Comparison of ENCODE assay signal across 21 cellular contexts in the genomic region with DNA sequence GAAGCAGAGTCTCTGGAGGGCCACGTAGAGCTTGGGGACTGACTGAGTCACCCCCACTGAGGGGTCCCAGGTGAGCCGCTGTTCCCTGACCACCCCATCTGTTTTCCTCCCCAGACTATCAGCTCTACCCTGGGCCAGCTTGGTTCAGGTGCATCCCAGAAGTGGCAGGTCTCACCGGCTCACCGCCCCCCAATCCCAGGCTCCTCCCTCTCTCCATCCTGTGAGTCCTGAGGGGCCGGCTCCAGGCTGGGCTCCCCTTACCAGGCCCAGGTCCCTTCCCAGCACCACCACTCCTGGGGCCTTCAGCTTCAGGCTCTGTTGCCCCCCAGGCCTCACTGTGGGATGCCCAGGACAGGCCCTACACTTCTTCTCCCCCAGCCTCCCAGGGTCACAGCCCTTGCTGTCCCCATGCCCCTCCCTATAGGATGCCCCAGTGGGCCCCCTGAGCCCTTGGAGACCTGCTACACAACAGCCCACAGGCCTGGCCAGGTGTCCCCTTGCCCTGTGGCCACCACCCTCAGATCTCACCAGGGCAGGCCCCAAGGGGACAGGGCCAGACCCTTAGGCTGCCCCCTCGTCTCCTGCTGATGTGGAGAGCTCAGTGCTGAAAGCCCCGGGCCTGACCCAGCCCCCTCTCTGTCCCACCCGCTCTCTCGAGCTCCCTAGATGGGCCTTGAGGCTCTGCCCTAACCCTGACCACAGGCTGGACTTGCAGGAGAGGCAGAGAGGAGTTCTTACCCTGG. TPM values are rescaled to one million over a fixed set of nuclear protein-coding genes. Genes with fewer than 3 reads are reported as not detected.
"Had no signal": no experiment of that assay in that cellular context is flagged by ENCODE, and none has a peak within 500 bp of the region (broad histone marks: within the 10 kb centered on the region; RNA-seq: fewer than 3 reads in every experiment).

No MANE protein-coding gene starts in this region.

- H3K27ac ChIP-seq: breast epithelium, coronary artery, esophagus squamous epithelium, gastrocnemius medialis, right lobe of liver, thoracic aorta had no signal

- ATAC-seq: gastrocnemius medialis; natural killer cell treated with Interleukin-12 subunit alpha and Interleukin-12 subunit beta and Interleukin-15 and Interleukin-18, amount 100 ng/mL, for 72 hours; right lobe of liver; WTC11 had no signal

- H3K27me3 ChIP-seq: breast epithelium, gastrocnemius medialis, right lobe of liver had no signal

- H3K9me3 Mint-ChIP-seq: activated naive CD8-positive, alpha-beta T cell treated with anti-CD3 and anti-CD28 coated beads for 36 hours; endodermal cell; natural killer cell treated with Interleukin-12 subunit alpha and Interleukin-12 subunit beta and Interleukin-15 and Interleukin-18, amount 100 ng/mL, for 72 hours; type B pancreatic cell; WTC11 had no signal

- H3K27ac Mint-ChIP-seq: activated naive CD8-positive, alpha-beta T cell treated with anti-CD3 and anti-CD28 coated beads for 36 hours; endodermal cell; natural killer cell treated with Interleukin-12 subunit alpha and Interleukin-12 subunit beta and Interleukin-15 and Interleukin-18, amount 100 ng/mL, for 72 hours; type B pancreatic cell; WTC11 had no signal

- H3K27me3 Mint-ChIP-seq: activated naive CD8-positive, alpha-beta T cell treated with anti-CD3 and anti-CD28 coated beads for 36 hours; natural killer cell treated with Interleukin-12 subunit alpha and Interleukin-12 subunit beta and Interleukin-15 and Interleukin-18, amount 100 ng/mL, for 72 hours; type B pancreatic cell had no signal

- H3K9me3 ChIP-seq: breast epithelium, esophagus squamous epithelium, gastrocnemius medialis, right lobe of liver, thoracic aorta had no signal

- H3K4me1 ChIP-seq: breast epithelium, esophagus squamous epithelium, gastrocnemius medialis, right lobe of liver had no signal

- H3K4me3 Mint-ChIP-seq: activated naive CD8-positive, alpha-beta T cell treated with anti-CD3 and anti-CD28 coated beads for 36 hours; endodermal cell; natural killer cell treated with Interleukin-12 subunit alpha and Interleukin-12 subunit beta and Interleukin-15 and Interleukin-18, amount 100 ng/mL, for 72 hours; type B pancreatic cell; WTC11 had no signal

- H3K36me3 Mint-ChIP-seq: activated naive CD8-positive, alpha-beta T cell treated with anti-CD3 and anti-CD28 coated beads for 36 hours; natural killer cell treated with Interleukin-12 subunit alpha and Interleukin-12 subunit beta and Interleukin-15 and Interleukin-18, amount 100 ng/mL, for 72 hours; type B pancreatic cell; WTC11 had no signal

- H3K36me3 ChIP-seq: breast epithelium, esophagus squamous epithelium, gastrocnemius medialis, right lobe of liver, thoracic aorta had no signal

- H3K4me3 ChIP-seq: breast epithelium, coronary artery, esophagus squamous epithelium, gastrocnemius medialis, right lobe of liver, thoracic aorta had no signal

- DNase-seq: activated naive CD4-positive, alpha-beta T cell; activated naive CD8-positive, alpha-beta T cell treated with anti-CD3 and anti-CD28 coated beads for 36 hours; activated T-cell treated with anti-CD3 and anti-CD28 coated beads, Interleukin-2, amount 50 U/mL, for 1 hour; endodermal cell; esophagus squamous epithelium; gastrocnemius medialis; mammary epithelial cell; small intestine; stimulated activated CD4-positive, alpha-beta T cell treated with anti-CD3 and anti-CD28 coated beads, Interleukin-2, amount 100 ng/mL, for 48 hours; stimulated activated CD8-positive, alpha-beta memory T cell treated with anti-CD3 and anti-CD28 coated beads, Interleukin-4, amount 100 ng/mL, for 48 hours; stimulated activated naive CD4-positive, alpha-beta T cell treated with Interleukin-2 at 50 U/mL for 16 hours; T-helper 9 cell had no signal

- H3K4me1 Mint-ChIP-seq: WTC11 had no signal

RNA-seq across cellular contexts. Expression of gene TNFRSF13B, which starts 40.4 kb away (rescaled TPM):
- total RNA-seq: esophagus squamous epithelium; gastrocnemius medialis; mammary epithelial cell; T-helper 1 cell treated with Interleukin-12 subunit alpha and Interleukin-12 subunit beta and Interleukin-4 antibody, amounts not matched to agents 30 ng/mL and 1 ng/mL, for 36 hours; thoracic aorta; WTC11 had no signal
- polyA plus RNA-seq: keratinocyte, mammary epithelial cell had no signal
